ENCODE assay signal across 21 cellular contexts in genomic region chr10:43132796-43133195, GRCh38. TPM values are rescaled to one million over a fixed set of nuclear protein-coding genes. Genes with fewer than 3 reads are reported as not detected.
DNase-seq lines count a peak whose midpoint lies in the region; ATAC-seq and TF ChIP-seq lines count a peak whose summit lies in the region.
"Had no signal": no experiment of that assay in that cellular context is flagged by ENCODE, and none has a peak within 500 bp of the region (broad histone marks: within the 10 kb centered on the region; RNA-seq: fewer than 3 reads in every experiment).

No MANE protein-coding gene starts in this region.

- ATAC-seq in stimulated activated naive CD8-positive, alpha-beta T cell treated with anti-CD3 and anti-CD28 coated beads, Interleukin-15, amount 100 ng/mL, for 72 hours = no peak
- no peak for ATAC-seq in lung (ENCODE audit: insufficient read depth, low FRiP score)
- ATAC-seq: GM23338 had no signal

- no peaks in the 10 kb centered on the region for H3K36me3 ChIP-seq in OCI-LY7 (ENCODE audit: insufficient read depth, low read length)
- no peaks in the 10 kb centered on the region for H3K36me3 ChIP-seq in lung (ENCODE audit: control insufficient read depth in 2 of 2, insufficient read depth in 2 of 2, low read length in 2 of 2)
- no peaks in the 10 kb centered on the region for H3K36me3 ChIP-seq in A673 (ENCODE audit: insufficient read depth, low read length, poor library complexity, severe bottlenecking)

- H3K4me1 ChIP-seq in OCI-LY7 (ENCODE audit: insufficient read depth, low read length, poor library complexity, severe bottlenecking) (peaks cover 80% of the 10 kb centered on the region), lung (ENCODE audit: control insufficient read depth in 2 of 2, insufficient read depth in 2 of 2, low read length in 2 of 2) (peaks cover 0 to 3% of the 10 kb centered on the region in 2 donors), A673 (ENCODE audit: insufficient read depth, low read length, poor library complexity, severe bottlenecking) (peaks cover 5% of the 10 kb centered on the region)

- H3K9me2 ChIP-seq in OCI-LY7 (ENCODE audit: insufficient read depth, low read length) = no peaks in the 10 kb centered on the region
- H3K9me2 ChIP-seq: SK-N-SH had no signal

- DNase-seq in stimulated activated naive CD8-positive, alpha-beta T cell treated with anti-CD3 and anti-CD28 coated beads, Interleukin-15, amount 100 ng/mL, for 72 hours = no peak
- DNase-seq in OCI-LY7 (ENCODE audit: low spot score) (no peak), lung (ENCODE audit: low spot score) (peak; percentile 10), UCSD-AML1 (lab: John Stamatoyannopoulos, UW; ENCODE audit: unreplicated experiment) (no peak), NCI-H2196 treated with DMSO at 0.1 percent for 48 hours (lab: John Stamatoyannopoulos, UW; ENCODE audit: unreplicated experiment) (no peak), A673 (ENCODE audit: low spot score) (no peak)
- DNase-seq: ACHN; CD4-positive, CD25-positive, alpha-beta regulatory T cell; COR-L47; DMS 273 treated with DMSO at 0.1 percent for 48 hours; DND-41; MM.1S; NCI-H1092 treated with DMSO at 0.1 percent for 48 hours; NCI-H1694; NCI-H510A treated with DMSO at 0.1 percent for 48 hours; NCI-H774; OCI-M1; SHP77 had no signal

- H3K9me3 ChIP-seq in OCI-LY7 (ENCODE audit: low read length) = no peaks in the 10 kb centered on the region
- H3K9me3 ChIP-seq in lung (ENCODE audit: control insufficient read depth in 2 of 2, insufficient read depth in 1 of 2, low read length in 1 of 2) = peaks cover 0 to 2% of the 10 kb centered on the region in 2 donors
- H3K9me3 ChIP-seq in A673 (ENCODE audit: low read depth, low read length, poor library complexity, severe bottlenecking) = no peaks in the 10 kb centered on the region
- H3K9me3 ChIP-seq: SK-N-SH had no signal

- CTCF ChIA-PET in OCI-LY7 (lab: Charles Lee; ENCODE audit: unreplicated experiment) (interaction anchor here (1.1 kb wide), 1 partner anchor 72 kb away, joined by 3 read pairs; no protein-coding TSS in a partner anchor), A673 (lab: Charles Lee) (no interaction called here)

- peak overlapping the region; percentile 34 for H3K27ac Mint-ChIP-seq in stimulated activated naive CD8-positive, alpha-beta T cell treated with anti-CD3 and anti-CD28 coated beads, Interleukin-15, Interleukin-2, amounts not matched to agents 100 ng/mL and 50 ng/mL, for 24 hours
- H3K27ac Mint-ChIP-seq in stimulated activated naive CD8-positive, alpha-beta T cell treated with anti-CD3 and anti-CD28 coated beads, Interleukin-15, amount 100 ng/mL, for 72 hours = no peak overlapping the region
- H3K27ac Mint-ChIP-seq: GM23338 had no signal

- no peak overlapping the region for H2AFZ ChIP-seq in OCI-LY7 (ENCODE audit: low read length)
- H2AFZ ChIP-seq: GM23338 had no signal

- H3K4me3 ChIP-seq in OCI-LY7 (ENCODE audit: low read depth, low read length, poor library complexity, severe bottlenecking) (no peak overlapping the region), lung (no peak overlapping the region), A673 (ENCODE audit: low read depth, low read length, poor library complexity, severe bottlenecking) (no peak overlapping the region)
- H3K4me3 ChIP-seq: GM23338 had no signal

- intact Hi-C loops in OCI-LY7 (cut with micrococcal nuclease; ENCODE audit: unreplicated experiment) = loop anchor here (10.0 kb wide), 2 partner anchors 498 to 578 kb away; partner anchors contain the start of gene ZNF33B
- intact Hi-C loops in A673 (cut with micrococcal nuclease; ENCODE audit: unreplicated experiment) = no loop called here

- H3K27me3 ChIP-seq in lung (ENCODE audit: control insufficient read depth, insufficient read depth) (no peaks in the 10 kb centered on the region), A673 (replicated peaks; ENCODE audit: insufficient read depth, low read depth, low read length, poor library complexity) (no peaks in the 10 kb centered on the region)

- no peaks in the 10 kb centered on the region for H3K27me3 Mint-ChIP-seq in stimulated activated naive CD8-positive, alpha-beta T cell treated with anti-CD3 and anti-CD28 coated beads, Interleukin-15, Interleukin-2, amounts not matched to agents 100 ng/mL and 50 ng/mL, for 24 hours
- no peaks in the 10 kb centered on the region for H3K27me3 Mint-ChIP-seq in stimulated activated naive CD8-positive, alpha-beta T cell treated with anti-CD3 and anti-CD28 coated beads, Interleukin-15, amount 100 ng/mL, for 72 hours
- H3K27me3 Mint-ChIP-seq: CD4-positive, CD25-positive, alpha-beta regulatory T cell had no signal

- POLR2A ChIA-PET in OCI-LY7 (lab: Charles Lee) (interaction anchor here (0.9 to 4.5 kb wide), 2 partner anchors 11 to 39 kb away, joined by 3 to 34 read pairs; no protein-coding TSS in a partner anchor), A673 (lab: Charles Lee; ENCODE audit: low non-redundant PET) (no interaction called here)

- peaks cover 41% of the 10 kb centered on the region for H3K4me1 Mint-ChIP-seq in stimulated activated naive CD8-positive, alpha-beta T cell treated with anti-CD3 and anti-CD28 coated beads, Interleukin-15, Interleukin-2, amounts not matched to agents 100 ng/mL and 50 ng/mL, for 24 hours (ENCODE audit: low read depth)
- H3K4me1 Mint-ChIP-seq in stimulated activated naive CD8-positive, alpha-beta T cell treated with anti-CD3 and anti-CD28 coated beads, Interleukin-15, amount 100 ng/mL, for 72 hours = peaks cover 45% of the 10 kb centered on the region
- H3K4me1 Mint-ChIP-seq: GM23338 had no signal

- no peaks in the 10 kb centered on the region for H3K9me3 Mint-ChIP-seq in stimulated activated naive CD8-positive, alpha-beta T cell treated with anti-CD3 and anti-CD28 coated beads, Interleukin-15, Interleukin-2, amounts not matched to agents 100 ng/mL and 50 ng/mL, for 24 hours
- H3K9me3 Mint-ChIP-seq in stimulated activated naive CD8-positive, alpha-beta T cell treated with anti-CD3 and anti-CD28 coated beads, Interleukin-15, amount 100 ng/mL, for 72 hours = no peaks in the 10 kb centered on the region
- H3K9me3 Mint-ChIP-seq: CD4-positive, CD25-positive, alpha-beta regulatory T cell; GM23338 had no signal

- no peak overlapping the region for H3K4me3 Mint-ChIP-seq in stimulated activated naive CD8-positive, alpha-beta T cell treated with anti-CD3 and anti-CD28 coated beads, Interleukin-15, Interleukin-2, amounts not matched to agents 100 ng/mL and 50 ng/mL, for 24 hours
- H3K4me3 Mint-ChIP-seq in stimulated activated naive CD8-positive, alpha-beta T cell treated with anti-CD3 and anti-CD28 coated beads, Interleukin-15, amount 100 ng/mL, for 72 hours = no peak overlapping the region
- H3K4me3 Mint-ChIP-seq: GM23338 had no signal

- H3K79me2 ChIP-seq in OCI-LY7 (ENCODE audit: insufficient read depth, low read depth, low read length) = peaks cover 11% of the 10 kb centered on the region; the same call in 1 of the 2 replicates

- H3K27ac ChIP-seq in OCI-LY7 (ENCODE audit: low read depth, low read length, poor library complexity, severe bottlenecking) (no peak overlapping the region), lung (ENCODE audit: low read depth in 1 of 2, low read length in 1 of 2) (no peak overlapping the region), A673 (ENCODE audit: low read depth, low read length, poor library complexity, severe bottlenecking) (no peak overlapping the region)

- H4K20me1 ChIP-seq in OCI-LY7 (ENCODE audit: insufficient read depth, low read length) = no peaks in the 10 kb centered on the region

- peak overlapping the region; percentile 89 for H3K4me2 ChIP-seq in OCI-LY7 (ENCODE audit: low read length)
- H3K4me2 ChIP-seq: GM23338, SK-N-SH had no signal

- WGBS in lung, 2 donors = 77 to 89% methylated on average over 2 of the region's 2 CpGs

- H3K36me3 Mint-ChIP-seq in stimulated activated naive CD8-positive, alpha-beta T cell treated with anti-CD3 and anti-CD28 coated beads, Interleukin-15, Interleukin-2, amounts not matched to agents 100 ng/mL and 50 ng/mL, for 24 hours (ENCODE audit: low read depth) = no peaks in the 10 kb centered on the region
- H3K36me3 Mint-ChIP-seq: CD4-positive, CD25-positive, alpha-beta regulatory T cell had no signal

- TF ChIP-seq CTCF in OCI-LY7 (conservative IDR thresholded peaks at IDR 0.05; ENCODE audit: low read length) (no peak), lung (IDR thresholded peaks at IDR 0.05; ENCODE audit: control extremely low read depth, extremely low read depth) (no peak), A673 (conservative IDR thresholded peaks at IDR 0.05; ENCODE audit: low read depth, low read length) (no peak)

- no TSS peak for BruUV-seq in OCI-LY7 (replicated peaks; lab: Mats Ljungman, UMichigan)
- no TSS peak for BruUV-seq in A673 (replicated peaks; lab: Mats Ljungman, UMichigan)

RNA-seq across cellular contexts. Expression of gene CSGALNACT2, which starts 5.4 kb away (rescaled TPM):
- total RNA-seq in OCI-LY7 (2014; rRNA removed; shearing (Covaris generic)) = 13.2 and 16.7 TPM in 2 replicates
- 33.6 and 38.8 TPM in 2 replicates for total RNA-seq in OCI-LY7 (2022)
- 10 to 100 TPM; 29.2 to 37.4 TPM for total RNA-seq in lung
- 10 to 100 TPM in 1 of 2 donors, 1 to 10 TPM in 1; 9.8 to 48.4 TPM for polyA plus RNA-seq in lung
- total RNA-seq in A673 (2021) = 16.2 and 18.6 TPM in 2 replicates

RNA-seq across cellular contexts. Expression of gene RET, which starts 55.9 kb away (rescaled TPM):
- total RNA-seq in OCI-LY7 (2014; rRNA removed; shearing (Covaris generic)) = 0.05 TPM in 1 of 2 replicates, not detected in the other
- 0.06 TPM in 1 of 2 replicates, not detected in the other for total RNA-seq in OCI-LY7 (2022)
- 1 to 10 TPM; 1.2 to 1.3 TPM for total RNA-seq in lung
- polyA plus RNA-seq in lung = under 1 TPM; 0.31 to 0.33 TPM
- total RNA-seq in A673 (2021) = 68.0 and 70.1 TPM in 2 replicates
- polyA plus RNA-seq: CD4-positive, CD25-positive, alpha-beta regulatory T cell had no signal

Comparison
In these comparisons a context has a peak if more than half of its experiments do, and no peak if none do; other contexts are left out.
1. RNA of gene RET, which starts 55.9 kb away (total RNA-seq): 68.0 to 70.1 TPM in A673; 1.2 to 1.3 TPM in lung and 0.05 to 0.06 TPM in OCI-LY7; every median in the first group is over 10 times any median in the second.